ENCODE assay signal across 8 cellular contexts in genomic region chr13:63421113-63421512, GRCh38.
"Had no signal": no experiment of that assay in that cellular context is flagged by ENCODE, and none has a peak within 500 bp of the region (broad histone marks: within the 10 kb centered on the region; RNA-seq: fewer than 3 reads in every experiment).

No MANE protein-coding gene starts in this region.

- H3K9ac ChIP-seq: GM23248, KMS-11 had no signal

- H3K27ac Mint-ChIP-seq: IgD-negative memory B cell had no signal

- H3K4me1 Mint-ChIP-seq: IgD-negative memory B cell had no signal

- H3K4me2 ChIP-seq: KMS-11 had no signal

- H3K4me3 Mint-ChIP-seq: IgD-negative memory B cell had no signal

- H2AFZ ChIP-seq: GM23248 had no signal

- H3K9me3 ChIP-seq: HAP-1 had no signal

- H3K4me3 ChIP-seq: GM23248, HAP-1 had no signal

- H3K27me3 Mint-ChIP-seq: IgD-negative memory B cell had no signal

- ATAC-seq: HCT116 had no signal

- DNase-seq: GM23248, GOT3, H7, KBM-7 had no signal

- H3K36me3 ChIP-seq: HAP-1 had no signal

- H3K27ac ChIP-seq: GM23248, KMS-11 had no signal
